1 cellular context compared by ENCODE assay signal in the genomic region with DNA sequence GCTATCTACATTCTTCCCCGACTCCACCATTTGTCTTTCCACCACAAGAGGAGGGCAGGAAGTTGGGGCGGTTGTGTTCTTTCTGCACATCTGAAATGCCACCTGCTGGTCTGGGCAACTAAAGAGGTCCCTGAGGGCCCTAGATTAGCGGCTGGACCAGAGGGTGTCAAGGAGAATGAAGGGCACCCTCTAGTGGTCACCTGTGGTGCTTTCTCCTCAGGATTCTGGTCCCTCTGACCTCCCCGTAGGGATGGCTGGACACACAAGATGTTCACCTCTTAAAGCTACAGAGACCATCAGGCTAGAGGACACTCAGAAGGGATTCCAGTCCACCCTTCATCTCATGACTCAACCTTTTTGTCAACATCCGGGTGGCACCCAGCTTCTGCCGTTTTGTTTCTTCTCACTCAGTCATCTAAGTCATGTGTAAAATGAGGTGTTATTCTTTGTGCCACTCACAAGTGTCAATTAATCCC.
TF ChIP-seq lines count a peak whose summit lies in the region.

No MANE protein-coding gene starts in this region.

TF ChIP-seq in IMR-90, 13 proteins besides CTCF, POLR2A, EP300 and RAD21:
- no peak for TF ChIP-seq USF2 (IDR thresholded peaks at IDR 0.05; ENCODE audit: low read depth, low read length)
- peak; percentile 41; the same call in 1 of the 2 replicates for TF ChIP-seq SMC3 (IDR thresholded peaks at IDR 0.05; ENCODE audit: low read depth, low read length)
- TF ChIP-seq MAFK (IDR thresholded peaks at IDR 0.05; ENCODE audit: low read depth, low read length): no peak
